Comparison of ENCODE assay signal across 19 cellular contexts in genomic region chr13:98155475-98156111, GRCh38. TPM values are rescaled to one million over a fixed set of nuclear protein-coding genes. Genes with fewer than 3 reads are reported as not detected.
DNase-seq lines count a peak whose midpoint lies in the region; ATAC-seq, FAIRE-seq and TF ChIP-seq lines count a peak whose summit lies in the region.
"Had no signal": no experiment of that assay in that cellular context is flagged by ENCODE, and none has a peak within 500 bp of the region (broad histone marks: within the 10 kb centered on the region; RNA-seq: fewer than 3 reads in every experiment).

No MANE protein-coding gene starts in this region.

- H3K9ac ChIP-seq in kidney (ENCODE audit: low read length in 2 of 2), result no peak overlapping the region

- H3K36me3 ChIP-seq in esophagus muscularis mucosa, result no peaks in the 10 kb centered on the region
- H3K36me3 ChIP-seq in kidney (ENCODE audit: control insufficient read depth in 1 of 2, insufficient read depth in 2 of 2, low read length in 2 of 2), result no peaks in the 10 kb centered on the region
- H3K36me3 ChIP-seq: prostate gland had no signal

- DNase-seq in GM04504 (ENCODE audit: low read depth), result peak; percentile 44
- DNase-seq in RKO (ENCODE audit: low spot score), result peak; percentile 44
- peak; percentile 37 for DNase-seq in esophagus muscularis mucosa (ENCODE audit: extremely low spot score)
- peak; percentile 68 for DNase-seq in renal cortical epithelial cell (ENCODE audit: low read depth)
- no peak for DNase-seq in kidney
- DNase-seq in T-helper 2 cell, result no peak
- DNase-seq: activated CD4-positive, CD25-positive, alpha-beta regulatory T cell; activated CD8-positive, alpha-beta memory T cell treated with anti-CD3 and anti-CD28 coated beads, Interleukin-2, amount 10 ng/mL, durations not matched to agents 7 days and 5 days; activated gamma-delta T cell treated with Interleukin-2 at 50 U/mL for 16 hours; C1 segment of cervical spinal cord; effector memory CD8-positive, alpha-beta T cell; NCI-H1417 treated with DMSO at 0.1 percent for 48 hours; NCI-H446 treated with DMSO at 0.1 percent for 48 hours had no signal

- FAIRE-seq in kidney (lab: Jason Lieb, UNC), result no peak
- FAIRE-seq: GM12892, K562 had no signal

- H3K4me3 ChIP-seq in esophagus muscularis mucosa (no peak overlapping the region), kidney (ENCODE audit: low read length in 2 of 2) (no peak overlapping the region)
- H3K4me3 ChIP-seq: K562, prostate gland had no signal

- peaks cover 0 to 12% (median 3%) of the 10 kb centered on the region in 4 donors for H3K4me1 ChIP-seq in esophagus muscularis mucosa
- H3K4me1 ChIP-seq in kidney (ENCODE audit: control insufficient read depth in 1 of 2, insufficient read depth in 1 of 2, low read depth in 1 of 2, low read length in 2 of 2), result peaks cover 8 to 18% of the 10 kb centered on the region in 2 donors
- H3K4me1 ChIP-seq: prostate gland had no signal

- TF ChIP-seq CTCF in esophagus muscularis mucosa (IDR thresholded peaks at IDR 0.05) (no peak), kidney (IDR thresholded peaks at IDR 0.05; ENCODE audit: borderline replicate concordance, extremely low read depth, insufficient read depth) (no peak)

- no peak for ATAC-seq in HG03139 (IDR thresholded peaks at IDR 0.05; ENCODE audit: unreplicated experiment)
- ATAC-seq: activated CD8-positive, alpha-beta memory T cell treated with anti-CD3 and anti-CD28 coated beads, Interleukin-2, amount 10 ng/mL, durations not matched to agents 7 days and 5 days; effector memory CD8-positive, alpha-beta T cell; K562 had no signal

- 73% methylated on average over 4 of the region's 5 CpGs for WGBS in esophagus muscularis mucosa

- H3K27ac ChIP-seq in esophagus muscularis mucosa (replicated peaks in 1 of 4) (no peak overlapping the region), kidney (ENCODE audit: low read depth in 2 of 2, low read length in 2 of 2) (no peak overlapping the region)
- H3K27ac ChIP-seq: prostate gland had no signal

- H3K9me3 ChIP-seq in esophagus muscularis mucosa (no peaks in the 10 kb centered on the region), kidney (ENCODE audit: control insufficient read depth in 1 of 2, low read length in 2 of 2) (no peaks in the 10 kb centered on the region)
- H3K9me3 ChIP-seq: prostate gland had no signal

- TF ChIP-seq POLR2A in esophagus muscularis mucosa (IDR thresholded peaks at IDR 0.05; ENCODE audit: low read depth), result no peak

- TF ChIP-seq EP300 in esophagus muscularis mucosa (IDR thresholded peaks at IDR 0.05), result no peak

- H3K27me3 ChIP-seq in esophagus muscularis mucosa, result no peaks in the 10 kb centered on the region

- intact Hi-C loops in esophagus muscularis mucosa (cut with DNase I) (no loop called here), kidney (cut with DNase I) (loop anchor here (10.0 kb wide), 1 partner anchor 239 kb away; no protein-coding TSS in a partner anchor)

RNA-seq across cellular contexts. Expression of gene FARP1, which starts 12.7 kb away (rescaled TPM):
- total RNA-seq in esophagus muscularis mucosa (10 to 100 TPM; 21.2 to 56.5 (median 35.1) TPM), renal cortical epithelial cell (51.4 and 261 TPM in 2 replicates), kidney (229 TPM)
- polyA plus RNA-seq in kidney (ENCODE audit: insufficient read depth, low read depth, low replicate concordance), result 123 TPM

RNA-seq across cellular contexts. Expression of gene RNF113B, which starts 21.5 kb away (rescaled TPM):
- not detected for total RNA-seq in esophagus muscularis mucosa
- not detected in 2 replicates for total RNA-seq in renal cortical epithelial cell
- total RNA-seq in kidney, result not detected
- not detected for polyA plus RNA-seq in kidney (ENCODE audit: insufficient read depth, low read depth, low replicate concordance)
- total RNA-seq: activated CD8-positive, alpha-beta memory T cell treated with anti-CD3 and anti-CD28 coated beads, Interleukin-2, amount 10 ng/mL, durations not matched to agents 7 days and 5 days; cardiac septum; K562; left lobe of liver had no signal

Comparison
In these comparisons a context has a peak if more than half of its experiments do, and no peak if none do; other contexts are left out.
1. DNase-seq: peak in GM04504 (single experiment), RKO (single experiment), esophagus muscularis mucosa (single experiment) and renal cortical epithelial cell (single experiment); none in kidney (single experiment) and T-helper 2 cell (0 of 5).